2 cellular contexts compared by ENCODE assay signal in genomic region chr7:105403128-105403527, GRCh38.
TF ChIP-seq lines count a peak whose summit lies in the region.

No MANE protein-coding gene starts in this region.

TF ChIP-seq in A549, 52 proteins besides CTCF, POLR2A, EP300 and RAD21:
- TF ChIP-seq, protein P1, sequence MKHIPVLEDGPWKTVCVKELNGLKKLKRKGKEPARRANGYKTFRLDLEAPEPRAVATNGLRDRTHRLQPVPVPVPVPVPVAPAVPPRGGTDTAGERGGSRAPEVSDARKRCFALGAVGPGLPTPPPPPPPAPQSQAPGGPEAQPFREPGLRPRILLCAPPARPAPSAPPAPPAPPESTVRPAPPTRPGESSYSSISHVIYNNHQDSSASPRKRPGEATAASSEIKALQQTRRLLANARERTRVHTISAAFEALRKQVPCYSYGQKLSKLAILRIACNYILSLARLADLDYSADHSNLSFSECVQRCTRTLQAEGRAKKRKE (CRISPR knock-in tag; IDR thresholded peaks at IDR 0.05; ENCODE audit: low read depth), result no peak
- TF ChIP-seq RFX5 (IDR thresholded peaks at IDR 0.05) (no peak), NPAS2 (CRISPR knock-in tag; IDR thresholded peaks at IDR 0.05; ENCODE audit: borderline replicate concordance) (no peak), CHD4 (IDR thresholded peaks at IDR 0.05; ENCODE audit: borderline replicate concordance) (no peak), CEBPB (IDR thresholded peaks at IDR 0.05) (no peak), RCOR1 (IDR thresholded peaks at IDR 0.05; ENCODE audit: low read depth, low read length) (no peak), HEYL (CRISPR knock-in tag; IDR thresholded peaks at IDR 0.05) (no peak), ESRRA (IDR thresholded peaks at IDR 0.05; ENCODE audit: borderline replicate concordance, low read length) (no peak), FOXS1 (CRISPR knock-in tag; IDR thresholded peaks at IDR 0.05) (no peak), CBX8 (IDR thresholded peaks at IDR 0.05) (no peak), KDM5A (IDR thresholded peaks at IDR 0.05) (no peak)

TF ChIP-seq in K562, 482 proteins besides CTCF, POLR2A, EP300 and RAD21 (continued from another document):
- TF ChIP-seq THRA (IDR thresholded peaks at IDR 0.05), result peak; percentile 17; the same call in 1 of the 2 replicates
- no peak for TF ChIP-seq TFAM (CRISPR knock-in tag; conservative IDR thresholded peaks at IDR 0.05)
- TF ChIP-seq PHF8 (IDR thresholded peaks at IDR 0.05; ENCODE audit: borderline replicate concordance, low read length), result no peak
- 0 out of 2 replicates have a peak, but pooled peaks have one; percentile 22 for TF ChIP-seq ZBTB2 (IDR thresholded peaks at IDR 0.05)
- TF ChIP-seq ERF (CRISPR knock-in tag; IDR thresholded peaks at IDR 0.05), result no peak
- peak; percentile 74 for TF ChIP-seq ZNF121 (CRISPR knock-in tag; conservative IDR thresholded peaks at IDR 0.05)
TF ChIP-seq in K562: peak in this region for 5.
